18 cellular contexts compared by ENCODE assay signal in the genomic region with DNA sequence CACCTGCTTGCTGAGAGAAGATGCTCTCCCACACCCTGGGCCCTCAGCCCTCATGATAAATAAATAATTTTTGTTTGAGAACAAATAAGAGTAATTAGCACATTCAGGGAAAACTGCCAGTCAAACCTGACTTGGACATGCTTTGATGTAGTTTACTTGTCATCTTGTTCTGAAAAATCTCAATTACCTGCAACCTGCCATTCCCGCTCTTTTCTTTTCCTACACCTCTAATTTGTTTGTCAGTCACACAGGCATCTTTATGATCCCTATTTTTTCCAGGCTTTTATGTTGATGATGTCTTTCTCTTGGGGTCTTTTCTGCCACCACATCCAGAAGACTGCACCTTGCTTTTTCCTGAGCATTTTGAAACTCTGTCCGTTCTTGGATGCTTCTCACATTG. TPM values are rescaled to one million over a fixed set of nuclear protein-coding genes. Genes with fewer than 3 reads are reported as not detected.
A peak's percentile ranks its signal among the peaks of the same experiment; 100 is the strongest.
DNase-seq lines count a peak whose midpoint lies in the region; ATAC-seq and TF ChIP-seq lines count a peak whose summit lies in the region.
"Had no signal": no experiment of that assay in that cellular context is flagged by ENCODE, and none has a peak within 500 bp of the region (broad histone marks: within the 10 kb centered on the region; RNA-seq: fewer than 3 reads in every experiment).

No MANE protein-coding gene starts in this region.

- intact Hi-C loops in A673 (cut with micrococcal nuclease; ENCODE audit: unreplicated experiment), result no loop called here
- intact Hi-C loops in dendritic cell treated with granulocyte-macrophage colony-stimulating factor and Interleukin-4, amounts not matched to agents 40 ng/mL and 50 ng/mL, for 4 days (cut with micrococcal nuclease), result no loop called here

- H3K4me3 ChIP-seq in A673 (ENCODE audit: low read depth, low read length, poor library complexity, severe bottlenecking), result no peak overlapping the region
- H3K4me3 ChIP-seq in GM23248, result no peak overlapping the region
- no peak overlapping the region for H3K4me3 ChIP-seq in osteoblast (ENCODE audit: insufficient read depth, low read length)
- H3K4me3 ChIP-seq: HAP-1 had no signal

- H3K4me2 ChIP-seq in GM23248 (ENCODE audit: unreplicated experiment), result peak overlapping the region; percentile 12
- H3K4me2 ChIP-seq in osteoblast (ENCODE audit: insufficient read depth, low read length), result no peak overlapping the region

- no peaks in the 10 kb centered on the region for H3K9me3 Mint-ChIP-seq in dendritic cell treated with granulocyte-macrophage colony-stimulating factor and Interleukin-4, amounts not matched to agents 40 ng/mL and 50 ng/mL, for 4 days

- H3K36me3 ChIP-seq in A673 (ENCODE audit: insufficient read depth, low read length, poor library complexity, severe bottlenecking), result no peaks in the 10 kb centered on the region
- H3K36me3 ChIP-seq in GM23248 (ENCODE audit: low read depth), result no peaks in the 10 kb centered on the region
- H3K36me3 ChIP-seq in osteoblast (ENCODE audit: insufficient read depth, low read length), result no peaks in the 10 kb centered on the region
- H3K36me3 ChIP-seq: HAP-1 had no signal

- H3K9ac ChIP-seq in GM23248, result no peak overlapping the region

- H3K9me3 ChIP-seq in A673 (ENCODE audit: low read depth, low read length, poor library complexity, severe bottlenecking) (no peaks in the 10 kb centered on the region), GM23248 (ENCODE audit: low read depth) (no peaks in the 10 kb centered on the region), osteoblast (ENCODE audit: low read depth, low read length) (no peaks in the 10 kb centered on the region)
- H3K9me3 ChIP-seq: HAP-1 had no signal

- peaks cover 77% of the 10 kb centered on the region for H3F3A ChIP-seq in GM23248 (ENCODE audit: insufficient read depth)

- H3K27me3 ChIP-seq in A673 (replicated peaks; ENCODE audit: insufficient read depth, low read depth, low read length, poor library complexity) (no peaks in the 10 kb centered on the region), GM23248 (replicated peaks; ENCODE audit: insufficient read depth) (no peaks in the 10 kb centered on the region), osteoblast (ENCODE audit: insufficient read depth, low read length) (no peaks in the 10 kb centered on the region)

- H3K9me2 ChIP-seq in GM23248 (ENCODE audit: insufficient read depth), result no peaks in the 10 kb centered on the region

- no TSS peak for BruUV-seq in A673 (replicated peaks; lab: Mats Ljungman, UMichigan)

- H4K20me1 ChIP-seq in GM23248 (ENCODE audit: insufficient read depth) (no peaks in the 10 kb centered on the region), osteoblast (ENCODE audit: insufficient read depth, low read length) (no peaks in the 10 kb centered on the region)

- no peak for DNase-seq in A673 (ENCODE audit: low spot score)
- DNase-seq in GM23248, result no peak
- DNase-seq in osteoblast (ENCODE audit: insufficient read length, low spot score, missing footprints), result no peak
- no peak for DNase-seq in EL
- no peak for DNase-seq in activated CD4-positive, CD25-positive, alpha-beta regulatory T cell (lab: John Stamatoyannopoulos, UW)
- DNase-seq: ACHN, DMS79 treated with DMSO at 0.1 percent for 48 hours, MM.1S, NCI-H1092, NCI-H2081, NCI-H2171 treated with DMSO at 0.1 percent for 48 hours, NCI-H446, NCI-H526 treated with DMSO at 0.1 percent for 48 hours, Right ventricle myocardium superior had no signal

- no peak overlapping the region for H2AFZ ChIP-seq in GM23248
- no peak overlapping the region for H2AFZ ChIP-seq in osteoblast (ENCODE audit: low read length)

- peak overlapping the region; percentile 55 for H3K27ac ChIP-seq in A673 (ENCODE audit: low read depth, low read length, poor library complexity, severe bottlenecking)
- peak overlapping the region; percentile 91 for H3K27ac ChIP-seq in GM23248
- peak overlapping the region; percentile 60 for H3K27ac ChIP-seq in osteoblast (ENCODE audit: low read depth, low read length)

- no peak for ATAC-seq in HG02763 (IDR thresholded peaks at IDR 0.05; ENCODE audit: unreplicated experiment)

- H3K27ac Mint-ChIP-seq in dendritic cell treated with granulocyte-macrophage colony-stimulating factor and Interleukin-4, amounts not matched to agents 40 ng/mL and 50 ng/mL, for 4 days, result peak overlapping the region; percentile 24

- peaks cover 63% of the 10 kb centered on the region for H3K4me1 Mint-ChIP-seq in dendritic cell treated with granulocyte-macrophage colony-stimulating factor and Interleukin-4, amounts not matched to agents 40 ng/mL and 50 ng/mL, for 4 days (ENCODE audit: low read depth)

- H3K4me1 ChIP-seq in A673 (ENCODE audit: insufficient read depth, low read length, poor library complexity, severe bottlenecking), result peaks cover 24% of the 10 kb centered on the region
- H3K4me1 ChIP-seq in GM23248 (ENCODE audit: insufficient read depth), result peaks cover 76% of the 10 kb centered on the region
- H3K4me1 ChIP-seq in osteoblast (ENCODE audit: insufficient read depth, low read length), result peaks cover 47% of the 10 kb centered on the region
- H3K4me1 ChIP-seq: HAP-1 had no signal

- POLR2A ChIA-PET in A673 (lab: Charles Lee; ENCODE audit: low non-redundant PET), result no interaction called here

- no peak overlapping the region for H3K4me3 Mint-ChIP-seq in dendritic cell treated with granulocyte-macrophage colony-stimulating factor and Interleukin-4, amounts not matched to agents 40 ng/mL and 50 ng/mL, for 4 days

- CTCF ChIA-PET in A673 (lab: Charles Lee), result no interaction called here

- in situ Hi-C loops in GM23248 (cut with MboI), result no loop called here

- H3K79me2 ChIP-seq in GM23248 (ENCODE audit: insufficient read depth) (no peaks in the 10 kb centered on the region), osteoblast (ENCODE audit: insufficient read depth, low read length) (no peaks in the 10 kb centered on the region)

- no peaks in the 10 kb centered on the region for H3K36me3 Mint-ChIP-seq in dendritic cell treated with granulocyte-macrophage colony-stimulating factor and Interleukin-4, amounts not matched to agents 40 ng/mL and 50 ng/mL, for 4 days (ENCODE audit: low read depth)

- 97 to 98% methylated on average over 2 of the region's 2 CpGs for WGBS in GM23248 (ENCODE audit: low coverage in 1 of 2, low lambda C conversion rate in 2 of 2, missing lambda C conversion rate in 2 of 2), 2 experiments

- H3K27me3 Mint-ChIP-seq in dendritic cell treated with granulocyte-macrophage colony-stimulating factor and Interleukin-4, amounts not matched to agents 40 ng/mL and 50 ng/mL, for 4 days, result peaks cover 2% of the 10 kb centered on the region

- TF ChIP-seq CTCF in A673 (conservative IDR thresholded peaks at IDR 0.05; ENCODE audit: low read depth, low read length) (no peak), osteoblast (IDR thresholded peaks at IDR 0.05; ENCODE audit: extremely low read depth, low read depth, low read length) (no peak)

RNA-seq across cellular contexts. Expression of a gene that starts 28.6 kb away (rescaled TPM):
- total RNA-seq in A673 (2021), result 108 and 115 TPM in 2 replicates
- 7,109 and 7,351 TPM in 2 replicates for total RNA-seq in GM23248 (2014; rRNA removed; shearing (Covaris generic))
- polyA plus RNA-seq in GM23248 (2016; fragmentation: Nextera tagmentation; extraction: Ambion mirVana), result 7,159 and 7,358 TPM in 2 replicates
- total RNA-seq in osteoblast, result 1,700 and 2,120 TPM in 2 replicates
- total RNA-seq: G401 had no signal

RNA-seq across cellular contexts. Expression of a gene that starts 45.4 kb away (rescaled TPM):
- not detected in 2 replicates for total RNA-seq in A673 (2021)
- 0.32 TPM in 1 of 2 replicates, not detected in the other for total RNA-seq in GM23248 (2014; rRNA removed; shearing (Covaris generic))
- 0.41 and 0.51 TPM in 2 replicates for polyA plus RNA-seq in GM23248 (2016; fragmentation: Nextera tagmentation; extraction: Ambion mirVana)
- total RNA-seq in osteoblast, result not detected in 2 replicates
- total RNA-seq: G401, Right ventricle myocardium superior had no signal

Comparison
In these comparisons a context has a peak if more than half of its experiments do, and no peak if none do; other contexts are left out.
1. RNA of a gene that starts 28.6 kb away (total RNA-seq): 7,109 to 7,351 TPM in GM23248 and 1,700 to 2,120 TPM in osteoblast; 108 to 115 TPM in A673; every median in the first group is over 10 times any median in the second.
2. Peak in every context shown above with its lines, with median percentiles within 50 percentile points of each other: H3K27ac ChIP-seq.